In the genomic region with DNA sequence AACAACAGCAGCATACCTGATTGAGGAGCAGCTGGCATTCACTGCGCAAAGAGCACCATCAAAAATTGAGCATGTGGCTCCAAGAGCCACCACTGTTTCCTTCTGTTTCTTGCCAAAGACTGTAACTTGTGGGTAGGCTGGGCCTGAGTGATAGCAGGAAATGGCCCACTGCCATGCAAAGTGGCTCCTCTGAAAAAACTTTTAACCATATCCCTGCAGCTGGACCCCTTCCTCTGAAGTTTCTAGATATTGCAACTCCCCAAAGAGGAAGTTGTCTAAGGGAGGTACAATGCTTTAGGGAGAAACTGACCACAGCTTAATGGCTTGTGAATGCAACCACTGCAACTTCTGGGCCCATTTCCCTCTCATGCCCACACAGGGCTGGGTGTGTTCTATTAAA, we compare ENCODE assay signal across 9 cellular contexts.
DNase-seq lines count a peak whose midpoint lies in the region; ATAC-seq and TF ChIP-seq lines count a peak whose summit lies in the region.
"Had no signal": no experiment of that assay in that cellular context is flagged by ENCODE, and none has a peak within 500 bp of the region (broad histone marks: within the 10 kb centered on the region; RNA-seq: fewer than 3 reads in every experiment).

No MANE protein-coding gene starts in this region.

- H3K4me1 ChIP-seq in hepatocyte (ENCODE audit: insufficient read depth), result no peaks in the 10 kb centered on the region

- POLR2A ChIA-PET in activated CD8-positive, alpha-beta T cell treated with anti-CD3 and anti-CD28 coated beads, Interleukin-2, amount 10 ng/mL, durations not matched to agents 7 days and 5 days (lab: Charles Lee), result no interaction called here
- POLR2A ChIA-PET in HEK293T (lab: Yijun Ruan, JAX), result no interaction called here

- H4K20me1 ChIP-seq in hepatocyte (ENCODE audit: insufficient read depth, poor library complexity, severe bottlenecking), result no peaks in the 10 kb centered on the region

- H3K36me3 Mint-ChIP-seq in activated CD8-positive, alpha-beta T cell treated with anti-CD3 and anti-CD28 coated beads, Interleukin-2, amount 10 ng/mL, durations not matched to agents 7 days and 5 days (ENCODE audit: low read depth), result no peaks in the 10 kb centered on the region

- CTCF ChIA-PET in activated CD8-positive, alpha-beta T cell treated with anti-CD3 and anti-CD28 coated beads, Interleukin-2, amount 10 ng/mL, durations not matched to agents 7 days and 5 days (lab: Charles Lee), result no interaction called here
- CTCF ChIA-PET in HEK293T (lab: Yijun Ruan, JAX), result no interaction called here

- 93% methylated on average over 1 of the region's 1 CpG for WGBS in hepatocyte (ENCODE audit: low lambda C conversion rate, missing lambda C conversion rate)

- H3K27ac Mint-ChIP-seq in activated CD8-positive, alpha-beta T cell treated with anti-CD3 and anti-CD28 coated beads, Interleukin-2, amount 10 ng/mL, durations not matched to agents 7 days and 5 days, result no peak overlapping the region

- no peaks in the 10 kb centered on the region for H3K9me3 Mint-ChIP-seq in activated CD8-positive, alpha-beta T cell treated with anti-CD3 and anti-CD28 coated beads, Interleukin-2, amount 10 ng/mL, durations not matched to agents 7 days and 5 days (ENCODE audit: insufficient read depth)

- no peaks in the 10 kb centered on the region for H3K9me2 ChIP-seq in hepatocyte (replicated peaks; ENCODE audit: insufficient read depth)

- H3K27ac ChIP-seq in hepatocyte, result no peak overlapping the region

- H3K27me3 Mint-ChIP-seq in activated CD8-positive, alpha-beta T cell treated with anti-CD3 and anti-CD28 coated beads, Interleukin-2, amount 10 ng/mL, durations not matched to agents 7 days and 5 days (ENCODE audit: low read depth), result no peaks in the 10 kb centered on the region

- no peaks in the 10 kb centered on the region for H3K27me3 ChIP-seq in hepatocyte

- no peaks in the 10 kb centered on the region for H3K36me3 ChIP-seq in hepatocyte (replicated peaks; ENCODE audit: insufficient read depth, low read depth)

- no peak for TF ChIP-seq CTCF in hepatocyte (IDR thresholded peaks at IDR 0.05; ENCODE audit: poor library complexity)

- H3K4me3 ChIP-seq in hepatocyte, result no peak overlapping the region
- H3K4me3 ChIP-seq: K562 had no signal

- ATAC-seq in GM19467 (IDR thresholded peaks at IDR 0.05; ENCODE audit: unreplicated experiment), result peak; percentile 97
- peak; percentile 97 for ATAC-seq in HG03159 (IDR thresholded peaks at IDR 0.05; ENCODE audit: unreplicated experiment)
- no peak for ATAC-seq in activated CD8-positive, alpha-beta T cell treated with anti-CD3 and anti-CD28 coated beads, Interleukin-2, amount 10 ng/mL, durations not matched to agents 7 days and 5 days
- ATAC-seq: K562 had no signal

- H3K9me3 ChIP-seq in hepatocyte (ENCODE audit: low read depth), result no peaks in the 10 kb centered on the region

- H2AFZ ChIP-seq in hepatocyte, result no peak overlapping the region

- H3K4me3 Mint-ChIP-seq in activated CD8-positive, alpha-beta T cell treated with anti-CD3 and anti-CD28 coated beads, Interleukin-2, amount 10 ng/mL, durations not matched to agents 7 days and 5 days, result no peak overlapping the region

- DNase-seq in CD1c-positive myeloid dendritic cell (ENCODE audit: extremely low spot score), result peak; percentile 82
- DNase-seq in SKM-1 treated with dmso at 0.1 percent for 144 hours (lab: John Stamatoyannopoulos, UW; ENCODE audit: unreplicated experiment), result peak; percentile 99
- DNase-seq in AG20443 (ENCODE audit: low spot score), result no peak
- DNase-seq in hepatocyte (ENCODE audit: low spot score), result no peak
- DNase-seq in activated CD8-positive, alpha-beta T cell treated with anti-CD3 and anti-CD28 coated beads, Interleukin-2, amount 10 ng/mL, durations not matched to agents 7 days and 5 days, result no peak
- no peak for DNase-seq in HEK293T (ENCODE audit: extremely low spot score)

- H3K4me1 Mint-ChIP-seq in activated CD8-positive, alpha-beta T cell treated with anti-CD3 and anti-CD28 coated beads, Interleukin-2, amount 10 ng/mL, durations not matched to agents 7 days and 5 days (ENCODE audit: low read depth), result no peaks in the 10 kb centered on the region

- no peak overlapping the region for H3K4me2 ChIP-seq in hepatocyte

- no peaks in the 10 kb centered on the region for H3K79me2 ChIP-seq in hepatocyte

TF ChIP-seq in HEK293T, 16 proteins besides CTCF, POLR2A, EP300 and RAD21:
- TF ChIP-seq FOXK2 (IDR thresholded peaks at IDR 0.05), result no peak
- no peak for TF ChIP-seq FOXM1 (IDR thresholded peaks at IDR 0.05; ENCODE audit: borderline replicate concordance)
- no peak for TF ChIP-seq FOXA1 (IDR thresholded peaks at IDR 0.05)
- no peak for TF ChIP-seq ZNF384 (IDR thresholded peaks at IDR 0.05)

Comparison
In these comparisons a context has a peak if more than half of its experiments do, and no peak if none do; other contexts are left out.
1. DNase-seq: peak in CD1c-positive myeloid dendritic cell (single experiment) and SKM-1 treated with dmso at 0.1 percent for 144 hours (single experiment); none in AG20443 (single experiment), hepatocyte (single experiment), activated CD8-positive, alpha-beta T cell treated with anti-CD3 and anti-CD28 coated beads, Interleukin-2, amount 10 ng/mL, durations not matched to agents 7 days and 5 days (single experiment) and HEK293T (single experiment).